In genomic region chr2:121283670-121284245, GRCh38 we compare ENCODE assay signal across 11 cellular contexts. TPM values are rescaled to one million over a fixed set of nuclear protein-coding genes. Genes with fewer than 3 reads are reported as not detected.
DNase-seq lines count a peak whose midpoint lies in the region; ATAC-seq and TF ChIP-seq lines count a peak whose summit lies in the region.
"Had no signal": no experiment of that assay in that cellular context is flagged by ENCODE, and none has a peak within 500 bp of the region (broad histone marks: within the 10 kb centered on the region; RNA-seq: fewer than 3 reads in every experiment).

No MANE protein-coding gene starts in this region.

- H3K36me3 ChIP-seq in MG63 (no peaks in the 10 kb centered on the region), endocrine pancreas (ENCODE audit: control insufficient read depth, insufficient read depth, low read length) (no peaks in the 10 kb centered on the region), osteoblast (ENCODE audit: insufficient read depth, low read length) (no peaks in the 10 kb centered on the region), gastroesophageal sphincter (no peaks in the 10 kb centered on the region)

- H3K4me1 ChIP-seq in endocrine pancreas (ENCODE audit: control insufficient read depth, insufficient read depth, low read length), result no peaks in the 10 kb centered on the region
- no peaks in the 10 kb centered on the region for H3K4me1 ChIP-seq in osteoblast (ENCODE audit: insufficient read depth, low read length)
- peaks cover 0 to 16% (median 8%) of the 10 kb centered on the region in 3 donors for H3K4me1 ChIP-seq in gastroesophageal sphincter

- H3K9me3 ChIP-seq in MG63, result no peaks in the 10 kb centered on the region
- no peaks in the 10 kb centered on the region for H3K9me3 ChIP-seq in endocrine pancreas (ENCODE audit: control insufficient read depth, low read length)
- H3K9me3 ChIP-seq in osteoblast (ENCODE audit: low read depth, low read length), result no peaks in the 10 kb centered on the region
- H3K9me3 ChIP-seq in gastroesophageal sphincter, result no peaks in the 10 kb centered on the region

- H3K79me2 ChIP-seq in osteoblast (ENCODE audit: insufficient read depth, low read length), result no peaks in the 10 kb centered on the region

- no peak for TF ChIP-seq CTCF in osteoblast (IDR thresholded peaks at IDR 0.05; ENCODE audit: extremely low read depth, low read depth, low read length)
- TF ChIP-seq CTCF in gastroesophageal sphincter (IDR thresholded peaks at IDR 0.05), result no peak

- no peak overlapping the region for H3K27ac ChIP-seq in osteoblast (ENCODE audit: low read depth, low read length)
- no peak overlapping the region for H3K27ac ChIP-seq in gastroesophageal sphincter

- no peak overlapping the region for H2AFZ ChIP-seq in osteoblast (ENCODE audit: low read length)

- no peak overlapping the region for H3K9ac ChIP-seq in endocrine pancreas (ENCODE audit: control insufficient read depth, insufficient read depth, low read length)

- DNase-seq in DMS53 (lab: John Stamatoyannopoulos, UW) (peak; percentile 63), MG63 (peak; percentile 18), osteoblast (ENCODE audit: insufficient read length, low spot score, missing footprints) (peak; percentile 91)
- DNase-seq: activated CD4-positive, CD25-positive, alpha-beta regulatory T cell treated with anti-CD3 and anti-CD28 coated beads, Interleukin-2, amount 50 U/mL, for 72 hours; NCI-H1105 had no signal

- TF ChIP-seq POLR2A in gastroesophageal sphincter (IDR thresholded peaks at IDR 0.05), result no peak

- no peak for ATAC-seq in HG03354 (IDR thresholded peaks at IDR 0.05; ENCODE audit: poor library complexity, severe bottlenecking, unreplicated experiment)
- no peak for ATAC-seq in gastroesophageal sphincter
- ATAC-seq in GM19455 (IDR thresholded peaks at IDR 0.05; ENCODE audit: unreplicated experiment), result no peak
- ATAC-seq in HG03442 (IDR thresholded peaks at IDR 0.05; ENCODE audit: unreplicated experiment), result no peak

- H3K27me3 ChIP-seq in MG63 (no peaks in the 10 kb centered on the region), endocrine pancreas (ENCODE audit: control insufficient read depth, insufficient read depth, low read length) (no peaks in the 10 kb centered on the region), osteoblast (ENCODE audit: insufficient read depth, low read length) (peaks cover 46% of the 10 kb centered on the region), gastroesophageal sphincter (peaks cover 73% of the 10 kb centered on the region)

- H3K4me3 ChIP-seq in MG63 (no peak overlapping the region), endocrine pancreas (ENCODE audit: control insufficient read depth, insufficient read depth, low read length) (peak overlapping the region; percentile 81), osteoblast (ENCODE audit: insufficient read depth, low read length) (no peak overlapping the region), gastroesophageal sphincter (peak overlapping the region in 1 of 2 donors; percentile 47)

- no peaks in the 10 kb centered on the region for H4K20me1 ChIP-seq in osteoblast (ENCODE audit: insufficient read depth, low read length)

- whole genome bisulfite sequencing in gastroesophageal sphincter (ENCODE audit: low coverage in 1 of 2), 2 donors, result 58 to 76% methylated on average over 3 to 6 of the region's 6 CpGs

- TF ChIP-seq EP300 in gastroesophageal sphincter (IDR thresholded peaks at IDR 0.05), result no peak

- peak overlapping the region; percentile 53 for H3K4me2 ChIP-seq in osteoblast (ENCODE audit: insufficient read depth, low read length)

RNA-seq across cellular contexts. Expression of gene TFCP2L1, which starts 1.2 kb away (rescaled TPM):
- total RNA-seq in MG63 (2014; rRNA removed; shearing (Covaris generic); ENCODE audit: low replicate concordance), result 0.03 TPM in 1 of 2 replicates, not detected in the other
- total RNA-seq in osteoblast (under 0.01 TPM in 1 of 2 replicates, not detected in the other), gastroesophageal sphincter (1 to 10 TPM in 1 of 4 donors, under 1 TPM in 3; 0.31 to 5.7 (median 0.41) TPM)
- total RNA-seq: myocyte had no signal

Comparison
In these comparisons a context has a peak if more than half of its experiments do, and no peak if none do; other contexts are left out.
1. DNase-seq: peak in every context shown above with its lines; median percentile 91 in osteoblast; 63 in DMS53; 18 in MG63.